In genomic region chr17:67993998-67994361, GRCh38 we compare ENCODE assay signal across 8 cellular contexts. TPM values are rescaled to one million over a fixed set of nuclear protein-coding genes. Genes with fewer than 3 reads are reported as not detected.
DNase-seq lines count a peak whose midpoint lies in the region; ATAC-seq and TF ChIP-seq lines count a peak whose summit lies in the region.

No MANE protein-coding gene starts in this region.

- peak overlapping the region; percentile 80 for H3K4me3 Mint-ChIP-seq in WTC11

- H3K27me3 ChIP-seq in gastroesophageal sphincter, result no peaks in the 10 kb centered on the region

- ATAC-seq in HG02870 (IDR thresholded peaks at IDR 0.05; ENCODE audit: unreplicated experiment) (peak; percentile 10), WTC11 (no peak; the same call in 1 of the 2 replicates), gastroesophageal sphincter (no peak), HG03175 (IDR thresholded peaks at IDR 0.05; ENCODE audit: unreplicated experiment) (no peak)

- peaks cover 27% of the 10 kb centered on the region for H3K27me3 Mint-ChIP-seq in WTC11 (ENCODE audit: low read depth)

- peak overlapping the region; percentile 81 to 98 for H3K4me3 ChIP-seq in gastroesophageal sphincter

- H3K4me1 Mint-ChIP-seq in WTC11, result peaks cover 21% of the 10 kb centered on the region

- peaks cover 3 to 32% (median 10%) of the 10 kb centered on the region in 3 donors for H3K4me1 ChIP-seq in gastroesophageal sphincter

- POLR2A ChIA-PET in GM10248 (lab: Yijun Ruan, JAX) (no interaction called here), WTC11 (lab: Charles Lee) (interaction anchor here (0.5 to 1.2 kb wide), 4 partner anchors 9 to 41 kb away, joined by 4 to 6 read pairs (median 4); partner anchors contain the start of gene KPNA2)

- no peaks in the 10 kb centered on the region for H3K36me3 ChIP-seq in gastroesophageal sphincter

- TF ChIP-seq POLR2A in gastroesophageal sphincter (IDR thresholded peaks at IDR 0.05), result no peak

- no peak for TF ChIP-seq EP300 in gastroesophageal sphincter (IDR thresholded peaks at IDR 0.05)

- peak; percentile 38 for DNase-seq in GM10248 (ENCODE audit: extremely low spot score)
- no peak for DNase-seq in WTC11 (ENCODE audit: low spot score)
- DNase-seq in retina, result peak; percentile 76
- no peak for DNase-seq in LoVo (ENCODE audit: low spot score)
- DNase-seq in kidney tubule cell (ENCODE audit: low spot score), result no peak

- 0 out of 2 replicates have a peak, but pooled peaks cover 3% of the 10 kb centered on the region for H3K36me3 Mint-ChIP-seq in WTC11

- CTCF ChIA-PET in GM10248 (lab: Yijun Ruan, JAX) (interaction anchor here (1.0 to 4.9 kb wide), 4 partner anchors 8 to 194 kb away, joined by 3 to 25 read pairs (median 4); no protein-coding TSS in a partner anchor), WTC11 (lab: Charles Lee) (interaction anchor here (0.5 to 1.6 kb wide), 2 partner anchors 19 to 131 kb away, joined by 3 to 5 read pairs; no protein-coding TSS in a partner anchor)

- 2 to 3% methylated on average over 18 to 19 of the region's 21 CpGs for whole genome bisulfite sequencing in gastroesophageal sphincter (ENCODE audit: low coverage in 1 of 2), 2 donors

- peak overlapping the region; percentile 94 to 100 (median 97) for H3K27ac ChIP-seq in gastroesophageal sphincter

- H3K9me3 ChIP-seq in gastroesophageal sphincter, result no peaks in the 10 kb centered on the region

- TF ChIP-seq CTCF in GM10248 (IDR thresholded peaks at IDR 0.05; ENCODE audit: control extremely low read depth, extremely low read depth, low read depth, missing control alignments), result no peak
- no peak for TF ChIP-seq CTCF in WTC11 (IDR thresholded peaks at IDR 0.05)
- TF ChIP-seq CTCF in gastroesophageal sphincter (IDR thresholded peaks at IDR 0.05), result no peak

- no peak overlapping the region for H3K27ac Mint-ChIP-seq in WTC11

- no peaks in the 10 kb centered on the region for H3K9me3 Mint-ChIP-seq in WTC11

TF ChIP-seq in WTC11, 78 proteins besides CTCF, POLR2A, EP300 and RAD21:
- TF ChIP-seq TCF7 (CRISPR knock-in tag; IDR thresholded peaks at IDR 0.05; ENCODE audit: low read depth), result no peak
- no peak for TF ChIP-seq GABPB1 (CRISPR knock-in tag; IDR thresholded peaks at IDR 0.05)
- no peak for TF ChIP-seq NFATC4 (CRISPR knock-in tag; IDR thresholded peaks at IDR 0.05)
- no peak for TF ChIP-seq ZNF671 (CRISPR knock-in tag; IDR thresholded peaks at IDR 0.05)
- no peak for TF ChIP-seq NR1H2 (CRISPR knock-in tag; IDR thresholded peaks at IDR 0.05)
- TF ChIP-seq PRRX2 (CRISPR knock-in tag; IDR thresholded peaks at IDR 0.05), result 0 out of 2 replicates have a peak, but pooled peaks have one; percentile 58
- TF ChIP-seq, protein P1, sequence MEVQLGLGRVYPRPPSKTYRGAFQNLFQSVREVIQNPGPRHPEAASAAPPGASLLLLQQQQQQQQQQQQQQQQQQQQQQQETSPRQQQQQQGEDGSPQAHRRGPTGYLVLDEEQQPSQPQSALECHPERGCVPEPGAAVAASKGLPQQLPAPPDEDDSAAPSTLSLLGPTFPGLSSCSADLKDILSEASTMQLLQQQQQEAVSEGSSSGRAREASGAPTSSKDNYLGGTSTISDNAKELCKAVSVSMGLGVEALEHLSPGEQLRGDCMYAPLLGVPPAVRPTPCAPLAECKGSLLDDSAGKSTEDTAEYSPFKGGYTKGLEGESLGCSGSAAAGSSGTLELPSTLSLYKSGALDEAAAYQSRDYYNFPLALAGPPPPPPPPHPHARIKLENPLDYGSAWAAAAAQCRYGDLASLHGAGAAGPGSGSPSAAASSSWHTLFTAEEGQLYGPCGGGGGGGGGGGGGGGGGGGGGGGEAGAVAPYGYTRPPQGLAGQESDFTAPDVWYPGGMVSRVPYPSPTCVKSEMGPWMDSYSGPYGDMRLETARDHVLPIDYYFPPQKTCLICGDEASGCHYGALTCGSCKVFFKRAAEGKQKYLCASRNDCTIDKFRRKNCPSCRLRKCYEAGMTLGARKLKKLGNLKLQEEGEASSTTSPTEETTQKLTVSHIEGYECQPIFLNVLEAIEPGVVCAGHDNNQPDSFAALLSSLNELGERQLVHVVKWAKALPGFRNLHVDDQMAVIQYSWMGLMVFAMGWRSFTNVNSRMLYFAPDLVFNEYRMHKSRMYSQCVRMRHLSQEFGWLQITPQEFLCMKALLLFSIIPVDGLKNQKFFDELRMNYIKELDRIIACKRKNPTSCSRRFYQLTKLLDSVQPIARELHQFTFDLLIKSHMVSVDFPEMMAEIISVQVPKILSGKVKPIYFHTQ (CRISPR knock-in tag; IDR thresholded peaks at IDR 0.05), result no peak
- no peak for TF ChIP-seq ZNF423 (CRISPR knock-in tag; IDR thresholded peaks at IDR 0.05)
- TF ChIP-seq GTF2I (CRISPR knock-in tag; conservative IDR thresholded peaks at IDR 0.05), result peak; percentile 95
- TF ChIP-seq MAX (CRISPR knock-in tag; IDR thresholded peaks at IDR 0.05), result peak; percentile 35; the same call in 1 of the 2 replicates

RNA-seq across cellular contexts. Expression of gene C17orf58, which starts 2.3 kb away (rescaled TPM):
- total RNA-seq in WTC11 (2021) (27.4 to 29.5 TPM (median 28.2 TPM) in 3 replicates), gastroesophageal sphincter (10 to 100 TPM in 1 of 4 donors, 1 to 10 TPM in 3; 5.3 to 17.8 (median 7.3) TPM)

RNA-seq across cellular contexts. Expression of gene KPNA2, which starts 41.6 kb away (rescaled TPM):
- total RNA-seq in WTC11 (2021) (426 to 466 TPM (median 431 TPM) in 3 replicates), gastroesophageal sphincter (10 to 100 TPM; 15.7 to 34.7 (median 21.0) TPM)

Comparison
In these comparisons a context has a peak if more than half of its experiments do, and no peak if none do; other contexts are left out.
1. DNase-seq: peak in GM10248 (single experiment) and retina (single experiment); none in WTC11 (single experiment), LoVo (single experiment) and kidney tubule cell (single experiment).
2. RNA of gene KPNA2, which starts 41.6 kb away (total RNA-seq): 426 to 466 TPM in WTC11; 15.7 to 34.7 TPM in gastroesophageal sphincter; every median in the first group is over 10 times any median in the second.